21 cellular contexts compared by ENCODE assay signal in the genomic region with DNA sequence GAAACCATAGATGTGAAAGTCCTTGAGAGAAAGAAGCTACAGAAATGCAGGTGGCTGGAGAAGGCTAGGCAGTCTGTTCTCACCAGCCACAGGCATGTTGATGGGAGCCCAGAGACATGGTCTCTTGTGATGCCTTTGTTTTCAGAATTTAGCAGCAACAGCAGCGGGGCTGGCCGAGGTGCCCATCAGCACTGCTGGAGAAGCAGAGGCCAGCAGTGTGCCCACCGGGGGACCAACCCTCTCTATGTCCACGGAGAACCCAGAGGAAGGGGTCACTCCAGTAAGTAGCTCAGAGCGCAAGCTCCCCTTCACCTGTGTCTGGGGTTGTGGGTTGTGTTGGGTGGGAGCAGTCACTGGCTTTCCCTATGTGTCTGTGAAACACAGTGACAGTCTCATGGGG. TPM values are rescaled to one million over a fixed set of nuclear protein-coding genes. Genes with fewer than 3 reads are reported as not detected.
"Had no signal": no experiment of that assay in that cellular context is flagged by ENCODE, and none has a peak within 500 bp of the region (broad histone marks: within the 10 kb centered on the region; RNA-seq: fewer than 3 reads in every experiment).

No MANE protein-coding gene starts in this region.

- H3K27ac Mint-ChIP-seq: activated naive CD8-positive, alpha-beta T cell; activated T-helper 2 cell treated with anti-CD3 and anti-CD28 coated beads, Interferon-gamma antibody, Interleukin-2, Interleukin-4, amounts not matched to agents 10 μg/mL and 5 μg/mL and 100 μg/mL, durations not matched to agents 14 hours and 24 hours and 36 hours; nephron; stimulated activated memory B cell treated with anti-CD40 and anti-IgM and Interleukin-4, amounts not matched to agents 10 μg/mL and 1 μg/mL and 100 μg/mL, for 72 hours had no signal

- ATAC-seq: activated T-cell treated with anti-CD3 and anti-CD28 coated beads, Interleukin-2, amount 50 U/mL, for 4 hours; right lobe of liver; SK-N-SH treated with all-trans-retinoic acid at 6 μM for 48 hours; stimulated activated memory B cell treated with anti-CD40 and anti-IgM and Interleukin-4, amounts not matched to agents 10 μg/mL and 1 μg/mL and 100 μg/mL, for 72 hours had no signal

- H3K27me3 ChIP-seq: adrenal gland, colonic mucosa, right lobe of liver, stomach, upper lobe of left lung had no signal

- H3K4me1 ChIP-seq: colonic mucosa, parathyroid adenoma had no signal

- H3K4me3 Mint-ChIP-seq: activated naive CD8-positive, alpha-beta T cell; activated T-cell treated with anti-CD3 and anti-CD28 coated beads, Interleukin-2, amount 50 U/mL, for 4 hours; nephron; stimulated activated memory B cell treated with anti-CD40 and anti-IgM and Interleukin-4, amounts not matched to agents 10 μg/mL and 1 μg/mL and 100 μg/mL, for 72 hours had no signal

- H3K36me3 ChIP-seq: colonic mucosa, right lobe of liver, upper lobe of left lung had no signal

- H3K9ac ChIP-seq: parathyroid adenoma had no signal

- H3K4me3 ChIP-seq: adrenal gland, colonic mucosa, right lobe of liver, skin epidermis, stomach, upper lobe of left lung had no signal

- H3K9me3 Mint-ChIP-seq: activated T-cell treated with anti-CD3 and anti-CD28 coated beads, Interleukin-2, amount 50 U/mL, for 4 hours; nephron; stimulated activated memory B cell treated with anti-CD40 and anti-IgM and Interleukin-4, amounts not matched to agents 10 μg/mL and 1 μg/mL and 100 μg/mL, for 72 hours had no signal

- H3K36me3 Mint-ChIP-seq: activated naive CD8-positive, alpha-beta T cell; stimulated activated memory B cell treated with anti-CD40 and anti-IgM and Interleukin-4, amounts not matched to agents 10 μg/mL and 1 μg/mL and 100 μg/mL, for 72 hours had no signal

- DNase-seq: activated naive CD4-positive, alpha-beta T cell; activated T-cell treated with anti-CD3 and anti-CD28 coated beads, Interleukin-2, amount 50 U/mL, for 4 hours; colonic mucosa; kidney; midbrain; nucleus accumbens; right lobe of liver; stimulated activated CD4-positive, alpha-beta T cell treated with anti-CD3 and anti-CD28 coated beads, Interleukin-1b, Interleukin-23, amount 100 ng/mL, for 48 hours; stomach had no signal

- H3K9me3 ChIP-seq: adrenal gland, colonic mucosa, right lobe of liver, stomach, upper lobe of left lung had no signal

- H3K27ac ChIP-seq: adrenal gland, colonic mucosa, epithelial cell of prostate, parathyroid adenoma, right lobe of liver, stomach, upper lobe of left lung had no signal

RNA-seq across cellular contexts. Expression of a gene that starts 59.6 kb away (rescaled TPM):
- total RNA-seq: activated T-helper 2 cell treated with anti-CD3 and anti-CD28 coated beads, Interferon-gamma antibody, Interleukin-2, Interleukin-4, amounts not matched to agents 10 μg/mL and 5 μg/mL and 100 μg/mL, durations not matched to agents 14 hours and 24 hours and 36 hours; lung microvascular endothelial cell; pulmonary artery endothelial cell had no signal
